In genomic region chr20:24930724-24931688, GRCh38 we compare ENCODE assay signal across 8 cellular contexts. TPM values are rescaled to one million over a fixed set of nuclear protein-coding genes. Genes with fewer than 3 reads are reported as not detected.
DNase-seq lines count a peak whose midpoint lies in the region; ATAC-seq, FAIRE-seq and TF ChIP-seq lines count a peak whose summit lies in the region.
"Not testable (repeated sequence)": the region's sequence is repeated elsewhere in the genome, so short reads cannot be mapped to it uniquely, and the experiment has no call there.

No MANE protein-coding gene starts in this region.

- not testable (repeated sequence) for H4K20me1 ChIP-seq in SU-DHL-6 (ENCODE audit: low read depth, low read length); astrocyte (ENCODE audit: insufficient read depth, low read length); HepG2 (ENCODE audit: insufficient read depth, low read length)

- H2AFZ ChIP-seq in SU-DHL-6 (ENCODE audit: low read depth, low read length, severe bottlenecking); astrocyte (ENCODE audit: low read depth, low read length); HepG2 (ENCODE audit: low read length): not testable (repeated sequence)
- H2AFZ ChIP-seq in trophoblast cell (ENCODE audit: insufficient read depth, low read length, poor library complexity): peak overlapping the region; percentile 61

- peak overlapping the region; percentile 90 for H2BK5ac ChIP-seq in trophoblast cell (ENCODE audit: low read depth, low read length, poor library complexity)

- peak overlapping the region; percentile 42 for H3K4ac ChIP-seq in trophoblast cell (ENCODE audit: low read depth, low read length)

- not testable (repeated sequence) for H3F3A ChIP-seq in SU-DHL-6 (ENCODE audit: insufficient read depth)

- H3K9me3 Mint-ChIP-seq in astrocyte (ENCODE audit: unreplicated experiment): not testable (repeated sequence)

- peak overlapping the region; percentile 64 for H4K8ac ChIP-seq in trophoblast cell (ENCODE audit: low read depth, low read length)

- not testable (repeated sequence) for TF ChIP-seq RAD21 in HepG2 (CRISPR knock-in tag; IDR thresholded peaks at IDR 0.05)

- CTCF ChIA-PET in A673 (lab: Charles Lee); HepG2 (lab: Yijun Ruan, JAX; ENCODE audit: low intra/inter-chr PET ratio, low total read pairs): not testable (repeated sequence)

- WGBS in HepG2 (ENCODE audit: low lambda C conversion rate): 38% methylated on average over 15 of the region's 15 CpGs
- WGBS in trophoblast cell (ENCODE audit: extremely low coverage, insufficient coverage, insufficient read length): no CpG with 5 or more reads among the region's 15 CpGs

- peak overlapping the region; percentile 88 for H3K18ac ChIP-seq in trophoblast cell (ENCODE audit: low read length)

- H3K23ac ChIP-seq in trophoblast cell (ENCODE audit: low read length): not testable (repeated sequence)

- not testable (repeated sequence) for H3K9me3 ChIP-seq in A673 (ENCODE audit: low read depth, low read length, poor library complexity, severe bottlenecking); SU-DHL-6 (ENCODE audit: insufficient read depth, low read length); astrocyte (ENCODE audit: insufficient read depth, low read depth, low read length); HepG2 (ENCODE audit: low read length); trophoblast cell (ENCODE audit: insufficient read depth, low read depth, low read length)

- TF ChIP-seq CTCF in A673 (conservative IDR thresholded peaks at IDR 0.05; ENCODE audit: low read depth, low read length): peak; percentile 60
- TF ChIP-seq CTCF in GM06990 (IDR thresholded peaks at IDR 0.05; ENCODE audit: insufficient read depth, low read length, poor library complexity, severe bottlenecking): peak; percentile 53
- TF ChIP-seq CTCF in LNCAP (IDR thresholded peaks at IDR 0.05): peak; percentile 57
- TF ChIP-seq CTCF in SU-DHL-6 (IDR thresholded peaks at IDR 0.05; ENCODE audit: insufficient read depth, low read length, poor library complexity, severe bottlenecking): peak; percentile 21
- TF ChIP-seq CTCF in astrocyte (IDR thresholded peaks at IDR 0.05; ENCODE audit: insufficient read depth, low read depth, low read length): peak; percentile 30
- TF ChIP-seq CTCF in HepG2 (CRISPR knock-in tag; IDR thresholded peaks at IDR 0.05): peak; percentile 62

- not testable (repeated sequence) for H3K36me3 Mint-ChIP-seq in astrocyte (ENCODE audit: low read depth, unreplicated experiment)

- H3K4me1 ChIP-seq in A673 (ENCODE audit: insufficient read depth, low read length, poor library complexity, severe bottlenecking); astrocyte (ENCODE audit: insufficient read depth, low read length); HepG2 (ENCODE audit: insufficient read depth, low read length): not testable (repeated sequence)
- peaks cover 18% of the 10 kb centered on the region in 2 experiments for H3K4me1 ChIP-seq in trophoblast cell (ENCODE audit: control insufficient read depth in 1 of 2, insufficient read depth in 2 of 2, low read length in 2 of 2)

- H2BK12ac ChIP-seq in trophoblast cell (ENCODE audit: low read length): peak overlapping the region; percentile 100

- not testable (repeated sequence) for H3K9ac ChIP-seq in SU-DHL-6 (ENCODE audit: low read length); astrocyte (ENCODE audit: low read length); HepG2 (ENCODE audit: insufficient read depth, low read depth, low read length); trophoblast cell (ENCODE audit: low read length)

- not testable (repeated sequence) for H3K79me2 ChIP-seq in SU-DHL-6 (ENCODE audit: insufficient read depth, low read length); astrocyte (ENCODE audit: insufficient read depth, low read length); HepG2 (ENCODE audit: insufficient read depth, low read length); trophoblast cell (ENCODE audit: control insufficient read depth, insufficient read depth, low read length, poor library complexity)

- not testable (repeated sequence) for DNase-seq in A673 (ENCODE audit: low spot score); GM06990 (ENCODE audit: extremely low read depth, insufficient read length); astrocyte (ENCODE audit: low read depth); epithelial cell of prostate (ENCODE audit: low read depth, low spot score); HepG2 (ENCODE audit: low spot score); trophoblast cell

- BruUV-seq in A673 (replicated peaks; lab: Mats Ljungman, UMichigan); HepG2 (replicated peaks; lab: Mats Ljungman, UMichigan): not testable (repeated sequence)

- H3K27ac Mint-ChIP-seq in astrocyte (ENCODE audit: unreplicated experiment): not testable (repeated sequence)

- in situ Hi-C loops in HepG2 (cut with HindIII; ENCODE audit: extremely low pct_ligation_motif_present, low pct_unique_long_range_greater_than_20kb): not testable (repeated sequence)

- not testable (repeated sequence) for H3K36me3 ChIP-seq in A673 (ENCODE audit: insufficient read depth, low read length, poor library complexity, severe bottlenecking); GM06990 (ENCODE audit: control insufficient read depth, insufficient read depth, low read length); SU-DHL-6 (ENCODE audit: low read length); astrocyte (ENCODE audit: insufficient read depth, low read length); HepG2 (replicated peaks in 1 of 2; ENCODE audit: control insufficient read depth in 1 of 2, insufficient read depth in 2 of 2, low read length in 2 of 2); trophoblast cell (ENCODE audit: control insufficient read depth in 1 of 2, insufficient read depth in 2 of 2, low read length in 2 of 2)

- not testable (repeated sequence) for H3K4me1 Mint-ChIP-seq in astrocyte (ENCODE audit: low read depth, unreplicated experiment)

- H3K27me3 Mint-ChIP-seq in astrocyte (ENCODE audit: low read depth, unreplicated experiment): not testable (repeated sequence)

- peak overlapping the region; percentile 83 for H2BK120ac ChIP-seq in trophoblast cell (ENCODE audit: insufficient read depth, low read length, poor library complexity)

- peak overlapping the region; percentile 85 for H4K91ac ChIP-seq in trophoblast cell (ENCODE audit: low read depth, low read length)

- intact Hi-C loops in A673 (cut with micrococcal nuclease; ENCODE audit: unreplicated experiment); HepG2 (cut with micrococcal nuclease; ENCODE audit: unreplicated experiment): not testable (repeated sequence)

- TF ChIP-seq POLR2A in HepG2 (IDR thresholded peaks at IDR 0.05; ENCODE audit: insufficient read depth in 1 of 2, low read depth in 2 of 2, low read length in 2 of 2): not testable (repeated sequence)

- H3K4me3 ChIP-seq in A673 (ENCODE audit: low read depth, low read length, poor library complexity, severe bottlenecking); GM06990 (replicated peaks; ENCODE audit: low read depth, low read length); SU-DHL-6 (ENCODE audit: insufficient read depth, low read length, poor library complexity, severe bottlenecking); astrocyte (ENCODE audit: insufficient read depth, low read depth, low read length); HepG2 (replicated peaks in 1 of 3; ENCODE audit: insufficient read depth in 1 of 3, low read depth in 2 of 3, low read length in 3 of 3): not testable (repeated sequence)
- peak overlapping the region; percentile 5 for H3K4me3 ChIP-seq in trophoblast cell (ENCODE audit: low read depth, low read length)

- POLR2A ChIA-PET in A673 (lab: Charles Lee; ENCODE audit: low non-redundant PET): interaction anchor here (0.6 kb wide), 1 partner anchor 48 kb away, joined by 4 read pairs; no protein-coding TSS in a partner anchor
- POLR2A ChIA-PET in HepG2 (lab: Yijun Ruan, JAX): not testable (repeated sequence)

- H3K9me2 ChIP-seq in SU-DHL-6 (replicated peaks; ENCODE audit: insufficient read depth, low read length): not testable (repeated sequence)

- H4K12ac ChIP-seq in trophoblast cell (ENCODE audit: low read depth, low read length): peak overlapping the region; percentile 54

- peaks cover 14% of the 10 kb centered on the region for H3K79me1 ChIP-seq in trophoblast cell (ENCODE audit: low read length)

- H3K4me2 ChIP-seq in SU-DHL-6 (ENCODE audit: low read depth, low read length, poor library complexity, severe bottlenecking); astrocyte (ENCODE audit: low read length); HepG2 (ENCODE audit: low read depth, low read length): not testable (repeated sequence)
- H3K4me2 ChIP-seq in trophoblast cell (ENCODE audit: low read length): peak overlapping the region; percentile 59

- FAIRE-seq in astrocyte (lab: Jason Lieb, UNC); HepG2 (lab: Jason Lieb, UNC): not testable (repeated sequence)

- TF ChIP-seq EP300 in HepG2 (IDR thresholded peaks at IDR 0.05; ENCODE audit: low read depth in 2 of 2, low read length in 2 of 2); HepG2 (CRISPR knock-in tag; IDR thresholded peaks at IDR 0.05; ENCODE audit: borderline replicate concordance): not testable (repeated sequence)

- not testable (repeated sequence) for ATAC-seq in HepG2

- H3K27me3 ChIP-seq in A673 (replicated peaks; ENCODE audit: insufficient read depth, low read depth, low read length, poor library complexity); GM06990 (replicated peaks; ENCODE audit: control insufficient read depth, insufficient read depth, low read length); SU-DHL-6 (ENCODE audit: low read length); astrocyte (ENCODE audit: insufficient read depth, low read length); trophoblast cell (ENCODE audit: insufficient read depth, low read length): not testable (repeated sequence)
- peaks cover 2 to 14% of the 10 kb centered on the region in 2 experiments; a peak in 3 of 5 replicates for H3K27me3 ChIP-seq in HepG2 (ENCODE audit: control insufficient read depth in 1 of 2, insufficient read depth in 2 of 2, low read length in 2 of 2)

- H3K27ac ChIP-seq in A673 (ENCODE audit: low read depth, low read length, poor library complexity, severe bottlenecking); SU-DHL-6 (ENCODE audit: low read depth, low read length); astrocyte (ENCODE audit: low read depth, low read length); HepG2 (ENCODE audit: extremely low read length, insufficient read depth, low read length): not testable (repeated sequence)
- peak overlapping the region; percentile 94 for H3K27ac ChIP-seq in epithelial cell of prostate
- H3K27ac ChIP-seq in trophoblast cell (ENCODE audit: low read depth, low read length): peak overlapping the region; percentile 91

- not testable (repeated sequence) for H3K4me3 Mint-ChIP-seq in astrocyte (ENCODE audit: unreplicated experiment)

- peak overlapping the region; percentile 79 for H3K14ac ChIP-seq in trophoblast cell (ENCODE audit: low read length)

- H2AK5ac ChIP-seq in trophoblast cell (ENCODE audit: low read length): peak overlapping the region; percentile 96

RNA-seq across cellular contexts. Expression of gene CST7, which starts 18.1 kb away (rescaled TPM):
- total RNA-seq in A673 (2021) (not detected in 2 replicates), astrocyte (0.25 TPM in 1 of 2 replicates, not detected in the other), HepG2 (2016; rRNA removed; fragmentation: Illumina TruSeq; extraction: Trizol) (not detected in 2 replicates)
- not detected in 2 replicates for total RNA-seq in HepG2 (2016; cell fraction: cytosol; rRNA removed; fragmentation: Illumina TruSeq; extraction: Trizol; ENCODE audit: low read depth)
- not detected in 2 replicates for total RNA-seq in HepG2 (2016; cell fraction: insoluble cytoplasmic fraction; rRNA removed; fragmentation: Illumina TruSeq; extraction: Trizol)
- not detected in 2 replicates for total RNA-seq in HepG2 (2016; cell fraction: membrane; rRNA removed; fragmentation: Illumina TruSeq; extraction: Trizol)
- total RNA-seq in HepG2 (2016; cell fraction: nucleus; rRNA removed; fragmentation: Illumina TruSeq; extraction: Trizol): not detected in 2 replicates
- polyA plus RNA-seq in HepG2 (2011; rRNA removed): not detected in 2 replicates
- polyA plus RNA-seq in HepG2 (2011; cell fraction: cytosol; rRNA removed): not detected in 2 replicates
- polyA plus RNA-seq in HepG2 (2011; cell fraction: nucleus; rRNA removed): not detected in 2 replicates
- polyA plus RNA-seq in HepG2 (2012): not detected in 2 replicates
- polyA plus RNA-seq in HepG2 (2016; cell fraction: cytosol; fragmentation: Illumina TruSeq; extraction: Trizol; ENCODE audit: low read depth): not detected in 2 replicates
- not detected in 2 replicates for polyA plus RNA-seq in HepG2 (2016; cell fraction: insoluble cytoplasmic fraction; fragmentation: Illumina TruSeq; extraction: Trizol; ENCODE audit: low read depth)
- not detected in 2 replicates for polyA plus RNA-seq in HepG2 (2016; cell fraction: membrane; fragmentation: Illumina TruSeq; extraction: Trizol; ENCODE audit: low read depth)
- not detected in 2 replicates for polyA plus RNA-seq in HepG2 (2016; cell fraction: nucleus; fragmentation: Illumina TruSeq; extraction: Trizol; ENCODE audit: insufficient read depth, low read depth)
- polyA minus RNA-seq in HepG2 (2011; rRNA and poly(A)+ RNA removed; ENCODE audit: low replicate concordance): not detected in 2 replicates
- not detected in 2 replicates for polyA minus RNA-seq in HepG2 (2011; cell fraction: cytosol; rRNA and poly(A)+ RNA removed)
- polyA minus RNA-seq in HepG2 (2011; cell fraction: nucleus; rRNA and poly(A)+ RNA removed): not detected in 2 replicates
- polyA plus RNA-seq in trophoblast cell (2013): 0.74 and 0.86 TPM in 2 replicates
